8 cellular contexts compared by ENCODE assay signal in genomic region chr2:157876771-157877108, GRCh38. TPM values are rescaled to one million over a fixed set of nuclear protein-coding genes. Genes with fewer than 3 reads are reported as not detected.
DNase-seq lines count a peak whose midpoint lies in the region; ATAC-seq, FAIRE-seq and TF ChIP-seq lines count a peak whose summit lies in the region.

No MANE protein-coding gene starts in this region.

- no peak for TF ChIP-seq POLR2A in GM18505 (IDR thresholded peaks at IDR 0.05; ENCODE audit: borderline replicate concordance, extremely low read depth, insufficient read depth, insufficient read length)

- no peak overlapping the region for H3K27ac ChIP-seq in HUES64 (ENCODE audit: low read depth, low read length)
- peak overlapping the region; percentile 73 for H3K27ac ChIP-seq in muscle layer of colon (ENCODE audit: low read depth, low read length)

- H3K9ac ChIP-seq in HUES64 (ENCODE audit: low read depth, low read length) (peak overlapping the region; percentile 56), muscle layer of colon (ENCODE audit: low read length) (no peak overlapping the region)

- no peaks in the 10 kb centered on the region for H3K9me3 ChIP-seq in HUES64 (ENCODE audit: insufficient read depth, low read depth, low read length)
- no peaks in the 10 kb centered on the region for H3K9me3 ChIP-seq in muscle layer of colon (ENCODE audit: low read length)

- TF ChIP-seq CTCF in bronchial epithelial cell (IDR thresholded peaks at IDR 0.05; ENCODE audit: insufficient read depth, low read length, severe bottlenecking) = no peak

- H3K4me1 ChIP-seq in HUES64 (ENCODE audit: insufficient read depth, low read length) (peaks cover 14% of the 10 kb centered on the region), muscle layer of colon (ENCODE audit: insufficient read depth, low read length) (peaks cover 37% of the 10 kb centered on the region)

- 4% methylated on average over 14 of the region's 14 CpGs for WGBS in HUES64

- H3K27me3 ChIP-seq in HUES64 (ENCODE audit: insufficient read depth, low read length) (peaks cover 10% of the 10 kb centered on the region), bronchial epithelial cell (ENCODE audit: control insufficient read depth, insufficient read depth, low read length) (no peaks in the 10 kb centered on the region), muscle layer of colon (ENCODE audit: control insufficient read depth in 1 of 2, insufficient read depth in 2 of 2, low read length in 2 of 2) (no peaks in the 10 kb centered on the region)

- ATAC-seq in GM18505 (IDR thresholded peaks at IDR 0.05; ENCODE audit: unreplicated experiment) = no peak

- H3K36me3 ChIP-seq in HUES64 (ENCODE audit: insufficient read depth, low read length) (no peaks in the 10 kb centered on the region), bronchial epithelial cell (ENCODE audit: control insufficient read depth, insufficient read depth, low read length) (no peaks in the 10 kb centered on the region), muscle layer of colon (ENCODE audit: insufficient read depth, low read length) (no peaks in the 10 kb centered on the region)

- DNase-seq in Ammon's horn (ENCODE audit: low spot score) = peak; percentile 60
- no peak for DNase-seq in bronchial epithelial cell (ENCODE audit: low read depth)
- DNase-seq in activated effector memory CD4-positive, alpha-beta T cell treated with Interleukin-2 at 50 U/mL for 16 hours = no peak
- no peak for DNase-seq in SHP77 treated with DMSO at 0.1 percent for 48 hours (lab: John Stamatoyannopoulos, UW)
- no peak for DNase-seq in D341Med (ENCODE audit: low spot score)

- H3K4me3 ChIP-seq in HUES64 (ENCODE audit: low read length) (peak overlapping the region; percentile 67), bronchial epithelial cell (ENCODE audit: low read depth, low read length) (peak overlapping the region; percentile 71), muscle layer of colon (ENCODE audit: low read depth in 1 of 2, low read length in 2 of 2) (peak overlapping the region; percentile 58)

- no peak for FAIRE-seq in bronchial epithelial cell (lab: Jason Lieb, UNC)

RNA-seq across cellular contexts. Expression of gene ACVR1, which starts 0.6 kb away (rescaled TPM):
- polyA plus RNA-seq in HUES64 (2013, experiment 1 of 2) = 12.0 TPM
- polyA plus RNA-seq in HUES64 (2013, experiment 2 of 2) = 10.9 TPM
- total RNA-seq in bronchial epithelial cell = 17.1 and 17.3 TPM in 2 replicates
